ENCODE assay signal across 1 cellular context in genomic region chr2:61855178-61855523, GRCh38.
TF ChIP-seq lines count a peak whose summit lies in the region.

No MANE protein-coding gene starts in this region.

TF ChIP-seq in HepG2, 621 proteins besides CTCF, POLR2A, EP300 and RAD21 (continues in another document):
- TF ChIP-seq PAF1 (CRISPR knock-in tag; IDR thresholded peaks at IDR 0.05) (no peak), RCOR2 (CRISPR knock-in tag; IDR thresholded peaks at IDR 0.05) (0 out of 2 replicates have a peak, but pooled peaks have one; percentile 1), ZFX (CRISPR knock-in tag; IDR thresholded peaks at IDR 0.05; ENCODE audit: low read depth) (peak; percentile 43), KAT7 (CRISPR knock-in tag; IDR thresholded peaks at IDR 0.05; ENCODE audit: borderline replicate concordance) (0 out of 2 replicates have a peak, but pooled peaks have one; percentile 31), TFE3 (CRISPR knock-in tag; IDR thresholded peaks at IDR 0.05) (peak; percentile 31; the same call in 1 of the 2 replicates), ZNF761 (CRISPR knock-in tag; conservative IDR thresholded peaks at IDR 0.05) (peak; percentile 72; the same call in 1 of the 2 replicates), SKIL (CRISPR knock-in tag; IDR thresholded peaks at IDR 0.05; ENCODE audit: borderline replicate concordance) (0 out of 2 replicates have a peak, but pooled peaks have one; percentile 32), ZBTB8A (CRISPR knock-in tag; IDR thresholded peaks at IDR 0.05; ENCODE audit: borderline replicate concordance, low read depth) (0 out of 2 replicates have a peak, but pooled peaks have one; percentile 15), ZNF598 (CRISPR knock-in tag; IDR thresholded peaks at IDR 0.05; ENCODE audit: borderline replicate concordance) (0 out of 2 replicates have a peak, but pooled peaks have one; percentile 15), ZNF512 (CRISPR knock-in tag; IDR thresholded peaks at IDR 0.05) (0 out of 2 replicates have a peak, but pooled peaks have one; percentile 21), POGZ (CRISPR knock-in tag; IDR thresholded peaks at IDR 0.05) (peak; percentile 54; the same call in 1 of the 2 replicates), PAXIP1 (CRISPR knock-in tag; conservative IDR thresholded peaks at IDR 0.05) (0 out of 2 replicates have a peak, but pooled peaks have one; percentile 12), ZNF563 (CRISPR knock-in tag; IDR thresholded peaks at IDR 0.05) (peak; percentile 27; the same call in 1 of the 2 replicates), MTA1 (CRISPR knock-in tag; IDR thresholded peaks at IDR 0.05; ENCODE audit: borderline replicate concordance) (peak; percentile 27; the same call in 1 of the 2 replicates), ZNF646 (CRISPR knock-in tag; IDR thresholded peaks at IDR 0.05) (0 out of 2 replicates have a peak, but pooled peaks have one; percentile 36), HMGXB3 (CRISPR knock-in tag; IDR thresholded peaks at IDR 0.05; ENCODE audit: borderline replicate concordance) (0 out of 2 replicates have a peak, but pooled peaks have one; percentile 63), DMAP1 (CRISPR knock-in tag; IDR thresholded peaks at IDR 0.05) (peak; percentile 10; the same call in 1 of the 2 replicates), GTF3A (CRISPR knock-in tag; conservative IDR thresholded peaks at IDR 0.05) (0 out of 2 replicates have a peak, but pooled peaks have one; percentile 77), GATA4 (IDR thresholded peaks at IDR 0.05; ENCODE audit: borderline replicate concordance, low read depth) (0 out of 2 replicates have a peak, but pooled peaks have one; percentile 1), SOX13 (IDR thresholded peaks at IDR 0.05) (no peak), SOX13 (CRISPR knock-in tag; conservative IDR thresholded peaks at IDR 0.05 in 1 of 2, IDR thresholded peaks at IDR 0.05 in 1 of 2) (0 out of 4 replicates have a peak, but pooled peaks of 1 of the 2 experiments have one; percentile 5), ZFP91 (CRISPR knock-in tag; IDR thresholded peaks at IDR 0.05; ENCODE audit: borderline replicate concordance) (0 out of 2 replicates have a peak, but pooled peaks have one; percentile 40), KDM4B (CRISPR knock-in tag; IDR thresholded peaks at IDR 0.05) (peak; percentile 16; the same call in 1 of the 2 replicates), ZNF441 (CRISPR knock-in tag; IDR thresholded peaks at IDR 0.05; ENCODE audit: borderline replicate concordance) (0 out of 2 replicates have a peak, but pooled peaks have one; percentile 5), REL (CRISPR knock-in tag; conservative IDR thresholded peaks at IDR 0.05) (no peak), IRF2 (CRISPR knock-in tag; IDR thresholded peaks at IDR 0.05) (0 out of 2 replicates have a peak, but pooled peaks have one; percentile 24), CENPX (CRISPR knock-in tag; IDR thresholded peaks at IDR 0.05) (no peak), ZNF589 (CRISPR knock-in tag; conservative IDR thresholded peaks at IDR 0.05) (0 out of 2 replicates have a peak, but pooled peaks have one; percentile 41), ZFP36L1 (CRISPR knock-in tag; IDR thresholded peaks at IDR 0.05) (peak; percentile 12; the same call in 1 of the 2 replicates), ZC3H13 (CRISPR knock-in tag; IDR thresholded peaks at IDR 0.05) (0 out of 2 replicates have a peak, but pooled peaks have one; percentile 37), MXD3 (CRISPR knock-in tag; IDR thresholded peaks at IDR 0.05) (peak; percentile 20; the same call in 1 of the 2 replicates), ZNF354B (CRISPR knock-in tag; IDR thresholded peaks at IDR 0.05) (no peak)
